ENCODE assay signal across 8 cellular contexts in genomic region chr4:110514889-110515479, GRCh38. TPM values are rescaled to one million over a fixed set of nuclear protein-coding genes. Genes with fewer than 3 reads are reported as not detected.
DNase-seq lines count a peak whose midpoint lies in the region; ATAC-seq and TF ChIP-seq lines count a peak whose summit lies in the region.

No MANE protein-coding gene starts in this region.

- no peaks in the 10 kb centered on the region for H3K27me3 ChIP-seq in liver (ENCODE audit: control insufficient read depth in 4 of 4, insufficient read depth in 4 of 4, low read length in 3 of 4)

- H3K4me3 Mint-ChIP-seq in activated CD8-positive, alpha-beta T cell treated with anti-CD3 and anti-CD28 coated beads for 36 hours: no peak overlapping the region
- no peak overlapping the region for H3K4me3 Mint-ChIP-seq in activated CD8-positive, alpha-beta T cell treated with anti-CD3 and anti-CD28 coated beads, Interleukin-2, amount 10 ng/mL, durations not matched to agents 7 days and 5 days

- H3K9ac ChIP-seq in liver (ENCODE audit: low read depth in 1 of 2, low read length in 2 of 2): no peak overlapping the region

- no peaks in the 10 kb centered on the region for H3K9me3 Mint-ChIP-seq in activated CD8-positive, alpha-beta T cell treated with anti-CD3 and anti-CD28 coated beads for 36 hours
- H3K9me3 Mint-ChIP-seq in activated CD8-positive, alpha-beta T cell treated with anti-CD3 and anti-CD28 coated beads, Interleukin-2, amount 10 ng/mL, durations not matched to agents 7 days and 5 days (ENCODE audit: insufficient read depth): no peaks in the 10 kb centered on the region

- H3K27me3 Mint-ChIP-seq in activated CD8-positive, alpha-beta T cell treated with anti-CD3 and anti-CD28 coated beads for 36 hours: no peaks in the 10 kb centered on the region
- H3K27me3 Mint-ChIP-seq in activated CD8-positive, alpha-beta T cell treated with anti-CD3 and anti-CD28 coated beads, Interleukin-2, amount 10 ng/mL, durations not matched to agents 7 days and 5 days (ENCODE audit: low read depth): peaks cover 5% of the 10 kb centered on the region

- CTCF ChIA-PET in activated CD8-positive, alpha-beta T cell treated with anti-CD3 and anti-CD28 coated beads for 36 hours (lab: Charles Lee): interaction anchor here (0.9 to 9.9 kb wide), 8 partner anchors 11 to 517 kb away, joined by 3 to 194 read pairs (median 4); no protein-coding TSS in a partner anchor
- CTCF ChIA-PET in activated CD8-positive, alpha-beta T cell treated with anti-CD3 and anti-CD28 coated beads, Interleukin-2, amount 10 ng/mL, durations not matched to agents 7 days and 5 days (lab: Charles Lee): interaction anchor here (0.7 to 10.0 kb wide), 9 partner anchors 10 to 961 kb away, joined by 3 to 197 read pairs (median 6); no protein-coding TSS in a partner anchor

- no peak for ATAC-seq in activated CD8-positive, alpha-beta T cell treated with anti-CD3 and anti-CD28 coated beads for 36 hours
- no peak for ATAC-seq in activated CD8-positive, alpha-beta T cell treated with anti-CD3 and anti-CD28 coated beads, Interleukin-2, amount 10 ng/mL, durations not matched to agents 7 days and 5 days
- ATAC-seq in GM21786 (IDR thresholded peaks at IDR 0.05; ENCODE audit: unreplicated experiment): no peak
- ATAC-seq in stimulated activated naive CD8-positive, alpha-beta T cell treated with anti-CD3 and anti-CD28 coated beads, Interleukin-15, Interleukin-2, amounts not matched to agents 100 U/mL and 50 U/mL, for 24 hours: no peak

- H3K36me3 ChIP-seq in liver (ENCODE audit: control insufficient read depth in 4 of 4, insufficient read depth in 3 of 4, low read depth in 1 of 4, low read length in 3 of 4): peaks cover 0 to 10% (median 0%) of the 10 kb centered on the region in 4 donors

- no peaks in the 10 kb centered on the region for H3K36me3 Mint-ChIP-seq in activated CD8-positive, alpha-beta T cell treated with anti-CD3 and anti-CD28 coated beads for 36 hours (ENCODE audit: low read depth)
- H3K36me3 Mint-ChIP-seq in activated CD8-positive, alpha-beta T cell treated with anti-CD3 and anti-CD28 coated beads, Interleukin-2, amount 10 ng/mL, durations not matched to agents 7 days and 5 days (ENCODE audit: low read depth): no peaks in the 10 kb centered on the region

- peak; percentile 71 for TF ChIP-seq CTCF in activated CD8-positive, alpha-beta T cell treated with anti-CD3 and anti-CD28 coated beads for 36 hours (IDR thresholded peaks at IDR 0.05)
- peak; percentile 62 for TF ChIP-seq CTCF in astrocyte of the spinal cord (IDR thresholded peaks at IDR 0.05; ENCODE audit: low read depth, low read length)
- peak; percentile 63 for TF ChIP-seq CTCF in liver (IDR thresholded peaks at IDR 0.05; ENCODE audit: low read depth, low read length, missing input control)

- peaks cover 16% of the 10 kb centered on the region for H3K4me1 Mint-ChIP-seq in activated CD8-positive, alpha-beta T cell treated with anti-CD3 and anti-CD28 coated beads for 36 hours (ENCODE audit: low read depth)
- H3K4me1 Mint-ChIP-seq in activated CD8-positive, alpha-beta T cell treated with anti-CD3 and anti-CD28 coated beads, Interleukin-2, amount 10 ng/mL, durations not matched to agents 7 days and 5 days (ENCODE audit: low read depth): peaks cover 6% of the 10 kb centered on the region

- TF ChIP-seq RAD21 in liver (IDR thresholded peaks at IDR 0.05): peak; percentile 75 to 79

- H3K4me1 ChIP-seq in liver (ENCODE audit: control insufficient read depth in 4 of 4, insufficient read depth in 4 of 4, low read length in 3 of 4): peaks cover 0 to 14% (median 9%) of the 10 kb centered on the region in 4 donors

- no peak overlapping the region for H3K27ac ChIP-seq in liver (ENCODE audit: low read depth in 1 of 2, low read length in 2 of 2)

- in situ Hi-C loops in astrocyte of the spinal cord (cut with HindIII; ENCODE audit: low sequenced_read_pairs): loop anchor here (25.0 kb wide), 1 partner anchor 478 kb away; no protein-coding TSS in a partner anchor

- intact Hi-C loops in activated CD8-positive, alpha-beta T cell treated with anti-CD3 and anti-CD28 coated beads for 36 hours (cut with micrococcal nuclease): loop anchor here (5.0 kb wide), 1 partner anchor 198 kb away; no protein-coding TSS in a partner anchor
- intact Hi-C loops in posterior vena cava (cut with DNase I): loop anchor here (5.0 kb wide), 3 partner anchors 508 to 1883 kb away; no protein-coding TSS in a partner anchor

- no peak overlapping the region for H3K4me3 ChIP-seq in astrocyte of the spinal cord (ENCODE audit: low read depth, low read length)
- no peak overlapping the region for H3K4me3 ChIP-seq in liver (ENCODE audit: low read depth in 1 of 3, low read length in 3 of 3)

- POLR2A ChIA-PET in activated CD8-positive, alpha-beta T cell treated with anti-CD3 and anti-CD28 coated beads for 36 hours (lab: Charles Lee): no interaction called here
- POLR2A ChIA-PET in activated CD8-positive, alpha-beta T cell treated with anti-CD3 and anti-CD28 coated beads, Interleukin-2, amount 10 ng/mL, durations not matched to agents 7 days and 5 days (lab: Charles Lee): no interaction called here

- H3K9me3 ChIP-seq in liver (ENCODE audit: control insufficient read depth in 4 of 4, low read length in 3 of 4): no peaks in the 10 kb centered on the region

- H3K27ac Mint-ChIP-seq in activated CD8-positive, alpha-beta T cell treated with anti-CD3 and anti-CD28 coated beads for 36 hours: no peak overlapping the region
- H3K27ac Mint-ChIP-seq in activated CD8-positive, alpha-beta T cell treated with anti-CD3 and anti-CD28 coated beads, Interleukin-2, amount 10 ng/mL, durations not matched to agents 7 days and 5 days: no peak overlapping the region

- DNase-seq in activated CD8-positive, alpha-beta T cell treated with anti-CD3 and anti-CD28 coated beads for 36 hours: no peak
- no peak for DNase-seq in activated CD8-positive, alpha-beta T cell treated with anti-CD3 and anti-CD28 coated beads, Interleukin-2, amount 10 ng/mL, durations not matched to agents 7 days and 5 days
- DNase-seq in NCI-H1694 treated with DMSO at 0.1 percent for 48 hours (lab: John Stamatoyannopoulos, UW): peak; percentile 15
- DNase-seq in astrocyte of the spinal cord (ENCODE audit: low read depth, low spot score): peak; percentile 54
- no peak for DNase-seq in posterior vena cava (ENCODE audit: low spot score)
- no peak for DNase-seq in stimulated activated naive CD8-positive, alpha-beta T cell treated with anti-CD3 and anti-CD28 coated beads, Interleukin-15, Interleukin-2, amounts not matched to agents 100 U/mL and 50 U/mL, for 24 hours

TF ChIP-seq in liver, 16 proteins besides CTCF, POLR2A, EP300 and RAD21:
- TF ChIP-seq YY1 (IDR thresholded peaks at IDR 0.05): peak; percentile 13
- no peak for TF ChIP-seq NR2F2 (IDR thresholded peaks at IDR 0.05)
- TF ChIP-seq ATF3 (IDR thresholded peaks at IDR 0.05): no peak
- no peak for TF ChIP-seq RXRA (IDR thresholded peaks at IDR 0.05)

RNA-seq across cellular contexts. Expression of gene ENPEP, which starts 39.0 kb away (rescaled TPM):
- total RNA-seq in activated CD8-positive, alpha-beta T cell treated with anti-CD3 and anti-CD28 coated beads for 36 hours: under 1 TPM in 1 of 2 experiments, not detected in 1; 0.05 TPM
- under 1 TPM in 1 of 2 experiments, not detected in 1; 0.53 TPM for total RNA-seq in activated CD8-positive, alpha-beta T cell treated with anti-CD3 and anti-CD28 coated beads, Interleukin-2, amount 10 ng/mL, durations not matched to agents 7 days and 5 days
- 10 to 100 TPM in 1 of 2 donors, 1 to 10 TPM in 1; 4.5 to 41.5 TPM for total RNA-seq in liver
- 10 to 100 TPM; 16.5 to 34.6 TPM for polyA plus RNA-seq in liver
- 1 to 10 TPM; 3.1 to 5.7 TPM for total RNA-seq in posterior vena cava

Comparison
In these comparisons a context has a peak if more than half of its experiments do, and no peak if none do; other contexts are left out.
1. DNase-seq: peak in NCI-H1694 treated with DMSO at 0.1 percent for 48 hours (single experiment) and astrocyte of the spinal cord (single experiment); none in activated CD8-positive, alpha-beta T cell treated with anti-CD3 and anti-CD28 coated beads for 36 hours (single experiment), activated CD8-positive, alpha-beta T cell treated with anti-CD3 and anti-CD28 coated beads, Interleukin-2, amount 10 ng/mL, durations not matched to agents 7 days and 5 days (single experiment), posterior vena cava (single experiment) and stimulated activated naive CD8-positive, alpha-beta T cell treated with anti-CD3 and anti-CD28 coated beads, Interleukin-15, Interleukin-2, amounts not matched to agents 100 U/mL and 50 U/mL, for 24 hours (single experiment).
2. Peak in every context shown above with its lines, with median percentiles within 50 percentile points of each other: CTCF ChIP-seq.